16 cellular contexts compared by ENCODE assay signal in the genomic region with DNA sequence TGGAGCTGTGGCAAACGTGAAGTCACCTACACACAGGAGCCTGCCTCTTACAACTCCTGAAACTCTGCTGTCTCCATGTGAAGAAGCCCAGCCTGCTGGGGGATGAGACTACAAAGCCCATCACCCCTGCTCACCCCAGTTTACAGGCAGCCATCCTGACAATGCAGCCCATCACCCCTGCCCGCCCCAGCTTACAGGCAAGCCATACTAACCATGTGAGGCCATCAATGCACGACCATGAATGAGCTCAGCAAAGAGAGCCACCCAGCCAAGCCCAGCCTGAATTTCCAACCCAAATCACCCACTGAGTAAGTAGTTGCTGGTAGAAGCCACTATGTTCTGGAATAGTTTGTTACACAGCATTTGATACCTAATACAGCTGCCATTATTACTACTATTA.
DNase-seq lines count a peak whose midpoint lies in the region; ATAC-seq and TF ChIP-seq lines count a peak whose summit lies in the region.
"Had no signal": no experiment of that assay in that cellular context is flagged by ENCODE, and none has a peak within 500 bp of the region (broad histone marks: within the 10 kb centered on the region; RNA-seq: fewer than 3 reads in every experiment).

No MANE protein-coding gene starts in this region.

- 0 out of 2 replicates have a peak overlapping the region, but pooled peaks have one; percentile 32 for H3K27ac Mint-ChIP-seq in WTC11
- H3K27ac Mint-ChIP-seq in activated T-cell treated with anti-CD3 and anti-CD28 coated beads, Interleukin-2, amount 50 U/mL, for 24 hours = no peak overlapping the region
- H3K27ac Mint-ChIP-seq: B cell; CD4-positive, CD25-positive, alpha-beta regulatory T cell; CD8-positive, alpha-beta T cell; GM23338 had no signal

- H3K9me2 ChIP-seq in Loucy (replicated peaks; ENCODE audit: low read depth, low read length) = no peaks in the 10 kb centered on the region

- H3K9ac ChIP-seq in Loucy (ENCODE audit: low read depth, low read length, poor library complexity, severe bottlenecking) = peak overlapping the region; percentile 84
- H3K9ac ChIP-seq: BLaER1 had no signal

- no peak overlapping the region for H3K4me2 ChIP-seq in Loucy (ENCODE audit: low read depth, low read length, poor library complexity, severe bottlenecking)
- H3K4me2 ChIP-seq: BLaER1, GM23338 had no signal

- no peak overlapping the region for H3K4me3 ChIP-seq in Loucy (ENCODE audit: low read length, poor library complexity, severe bottlenecking)
- H3K4me3 ChIP-seq: BLaER1, GM23338 had no signal

- peaks cover 40% of the 10 kb centered on the region for H3K4me1 ChIP-seq in Loucy (ENCODE audit: insufficient read depth, low read length, poor library complexity, severe bottlenecking)
- H3K4me1 ChIP-seq: Caco-2 had no signal

- no peak overlapping the region for H2AFZ ChIP-seq in Loucy (ENCODE audit: low read length)
- H2AFZ ChIP-seq: GM23338 had no signal

- peaks cover 10% of the 10 kb centered on the region; the same call in 1 of the 2 replicates for H3K9me3 Mint-ChIP-seq in WTC11
- H3K9me3 Mint-ChIP-seq in activated T-cell treated with anti-CD3 and anti-CD28 coated beads, Interleukin-2, amount 50 U/mL, for 24 hours = no peaks in the 10 kb centered on the region
- H3K9me3 Mint-ChIP-seq: CD4-positive, CD25-positive, alpha-beta regulatory T cell; CD8-positive, alpha-beta T cell had no signal

- peaks cover 7% of the 10 kb centered on the region for H4K20me1 ChIP-seq in Loucy (ENCODE audit: insufficient read depth, low read length, poor library complexity, severe bottlenecking)
- H4K20me1 ChIP-seq: BLaER1 had no signal

- TF ChIP-seq CTCF in Loucy (conservative IDR thresholded peaks at IDR 0.05; ENCODE audit: low read length) = no peak
- no peak for TF ChIP-seq CTCF in WTC11 (IDR thresholded peaks at IDR 0.05)

- CTCF ChIA-PET in WTC11 (lab: Charles Lee) = interaction anchor here (1.3 kb wide), 1 partner anchor 315 kb away, joined by 5 read pairs; no protein-coding TSS in a partner anchor

- H3K4me3 Mint-ChIP-seq in WTC11 = no peak overlapping the region
- no peak overlapping the region for H3K4me3 Mint-ChIP-seq in activated T-cell treated with anti-CD3 and anti-CD28 coated beads, Interleukin-2, amount 50 U/mL, for 24 hours
- H3K4me3 Mint-ChIP-seq: B cell; CD4-positive, CD25-positive, alpha-beta regulatory T cell; CD8-positive, alpha-beta T cell; GM23338; H9 had no signal

- H3K36me3 ChIP-seq in Loucy (ENCODE audit: insufficient read depth, low read length) = no peaks in the 10 kb centered on the region
- H3K36me3 ChIP-seq: BLaER1 had no signal

- H3K9me3 ChIP-seq in Loucy (ENCODE audit: insufficient read depth, low read depth, low read length) = no peaks in the 10 kb centered on the region
- H3K9me3 ChIP-seq: BLaER1, Caco-2 had no signal

- peaks cover 21% of the 10 kb centered on the region for H3K79me2 ChIP-seq in Loucy (ENCODE audit: insufficient read depth, low read length)

- H3K27me3 ChIP-seq in Loucy (ENCODE audit: insufficient read depth, low read length, poor library complexity, severe bottlenecking) = no peaks in the 10 kb centered on the region
- H3K27me3 ChIP-seq: BLaER1 had no signal

- POLR2A ChIA-PET in WTC11 (lab: Charles Lee) = no interaction called here

- H3K27me3 Mint-ChIP-seq in WTC11 (ENCODE audit: low read depth) = no peaks in the 10 kb centered on the region
- H3K27me3 Mint-ChIP-seq in activated T-cell treated with anti-CD3 and anti-CD28 coated beads, Interleukin-2, amount 50 U/mL, for 24 hours = peaks cover 6% of the 10 kb centered on the region
- H3K27me3 Mint-ChIP-seq: CD4-positive, CD25-positive, alpha-beta regulatory T cell had no signal

- ATAC-seq in WTC11 (no peak), GM18505 (IDR thresholded peaks at IDR 0.05; ENCODE audit: unreplicated experiment) (no peak)
- ATAC-seq: CD8-positive, alpha-beta T cell; GM23338; HCT116 had no signal

- H3K4me1 Mint-ChIP-seq in WTC11 = peaks cover 32% of the 10 kb centered on the region
- H3K4me1 Mint-ChIP-seq in activated T-cell treated with anti-CD3 and anti-CD28 coated beads, Interleukin-2, amount 50 U/mL, for 24 hours (ENCODE audit: low read depth) = peaks cover 16% of the 10 kb centered on the region

- no peak for DNase-seq in WTC11 (ENCODE audit: low spot score)
- DNase-seq in mesenteric fat pad (ENCODE audit: low spot score) = peak; percentile 73
- no peak for DNase-seq in stimulated activated CD4-positive, alpha-beta T cell treated with anti-CD3 and anti-CD28 coated beads, Interleukin-15, amount 100 ng/mL, for 24 hours
- no peak for DNase-seq in activated T-cell treated with anti-CD3 and anti-CD28 coated beads, Interleukin-2, amount 50 U/mL, for 24 hours
- DNase-seq: Caco-2; CD4-positive, CD25-positive, alpha-beta regulatory T cell; CD8-positive, alpha-beta T cell; DMS153; DND-41; H9 had no signal

- peaks cover 18% of the 10 kb centered on the region for H3F3A ChIP-seq in Loucy (ENCODE audit: low read depth)

- H3K36me3 Mint-ChIP-seq in WTC11 = peaks cover 3% of the 10 kb centered on the region; the same call in 1 of the 2 replicates
- H3K36me3 Mint-ChIP-seq in activated T-cell treated with anti-CD3 and anti-CD28 coated beads, Interleukin-2, amount 50 U/mL, for 24 hours (ENCODE audit: low read depth) = no peaks in the 10 kb centered on the region
- H3K36me3 Mint-ChIP-seq: CD4-positive, CD25-positive, alpha-beta regulatory T cell; CD8-positive, alpha-beta T cell had no signal

- TF ChIP-seq POLR2A in GM18505 (IDR thresholded peaks at IDR 0.05; ENCODE audit: borderline replicate concordance, extremely low read depth, insufficient read depth, insufficient read length) = no peak

TF ChIP-seq in WTC11, 78 proteins besides CTCF, POLR2A, EP300 and RAD21 (continues in another document):
- TF ChIP-seq NFE2L1 (CRISPR knock-in tag; IDR thresholded peaks at IDR 0.05) = no peak
- no peak for TF ChIP-seq NFYB (CRISPR knock-in tag; conservative IDR thresholded peaks at IDR 0.05; ENCODE audit: low read depth)
- no peak for TF ChIP-seq ATF3 (CRISPR knock-in tag; conservative IDR thresholded peaks at IDR 0.05)
- TF ChIP-seq EMX1 (CRISPR knock-in tag; IDR thresholded peaks at IDR 0.05) = no peak
- no peak for TF ChIP-seq MYBL2 (CRISPR knock-in tag; IDR thresholded peaks at IDR 0.05)
- TF ChIP-seq NR2C2 (CRISPR knock-in tag; IDR thresholded peaks at IDR 0.05) = no peak
- no peak for TF ChIP-seq GTF2I (CRISPR knock-in tag; conservative IDR thresholded peaks at IDR 0.05)
- no peak for TF ChIP-seq ELF4 (CRISPR knock-in tag; IDR thresholded peaks at IDR 0.05; ENCODE audit: low read depth)
- TF ChIP-seq GRHL2 (CRISPR knock-in tag; IDR thresholded peaks at IDR 0.05; ENCODE audit: insufficient replicate concordance, severe bottlenecking) = no peak
- no peak for TF ChIP-seq FOXP4 (CRISPR knock-in tag; IDR thresholded peaks at IDR 0.05)
- TF ChIP-seq, protein P1, sequence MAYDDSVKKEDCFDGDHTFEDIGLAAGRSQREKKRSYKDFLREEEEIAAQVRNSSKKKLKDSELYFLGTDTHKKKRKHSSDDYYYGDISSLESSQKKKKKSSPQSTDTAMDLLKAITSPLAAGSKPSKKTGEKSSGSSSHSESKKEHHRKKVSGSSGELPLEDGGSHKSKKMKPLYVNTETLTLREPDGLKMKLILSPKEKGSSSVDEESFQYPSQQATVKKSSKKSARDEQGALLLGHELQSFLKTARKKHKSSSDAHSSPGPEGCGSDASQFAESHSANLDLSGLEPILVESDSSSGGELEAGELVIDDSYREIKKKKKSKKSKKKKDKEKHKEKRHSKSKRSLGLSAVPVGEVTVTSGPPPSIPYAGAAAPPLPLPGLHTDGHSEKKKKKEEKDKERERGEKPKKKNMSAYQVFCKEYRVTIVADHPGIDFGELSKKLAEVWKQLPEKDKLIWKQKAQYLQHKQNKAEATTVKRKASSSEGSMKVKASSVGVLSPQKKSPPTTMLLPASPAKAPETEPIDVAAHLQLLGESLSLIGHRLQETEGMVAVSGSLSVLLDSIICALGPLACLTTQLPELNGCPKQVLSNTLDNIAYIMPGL (CRISPR knock-in tag; IDR thresholded peaks at IDR 0.05) = no peak
- no peak for TF ChIP-seq MLX (CRISPR knock-in tag; IDR thresholded peaks at IDR 0.05)
- TF ChIP-seq ZNF396 (CRISPR knock-in tag; IDR thresholded peaks at IDR 0.05; ENCODE audit: borderline replicate concordance) = no peak
- TF ChIP-seq ZNF121 (CRISPR knock-in tag; IDR thresholded peaks at IDR 0.05) = no peak
- no peak for TF ChIP-seq FOXJ3 (CRISPR knock-in tag; IDR thresholded peaks at IDR 0.05; ENCODE audit: borderline replicate concordance)
